Comparison of ENCODE assay signal across 28 cellular contexts in the genomic region with DNA sequence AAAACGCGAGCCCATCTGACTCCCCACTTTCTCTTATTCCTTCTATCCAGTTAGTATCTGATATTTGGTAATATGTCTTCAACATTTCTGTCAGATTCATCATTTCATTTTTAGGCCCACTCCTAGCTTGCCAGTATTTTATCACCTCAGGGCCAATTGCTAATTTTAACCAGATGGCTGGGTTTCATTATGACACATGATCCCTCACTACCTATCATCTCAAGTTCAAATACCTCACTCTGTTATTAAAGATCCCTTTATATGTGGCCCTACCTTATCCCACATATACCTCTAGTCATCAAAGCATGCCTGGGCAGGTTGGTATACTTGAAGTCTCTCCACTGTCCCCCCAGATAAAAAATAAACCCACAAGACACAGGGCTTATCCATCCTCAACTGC.
DNase-seq lines count a peak whose midpoint lies in the region; ATAC-seq, FAIRE-seq and TF ChIP-seq lines count a peak whose summit lies in the region.
"Had no signal": no experiment of that assay in that cellular context is flagged by ENCODE, and none has a peak within 500 bp of the region (broad histone marks: within the 10 kb centered on the region; RNA-seq: fewer than 3 reads in every experiment).

No MANE protein-coding gene starts in this region.

- no peaks in the 10 kb centered on the region for H3K27me3 ChIP-seq in bronchial epithelial cell (ENCODE audit: control insufficient read depth, insufficient read depth, low read length)
- H3K27me3 ChIP-seq in keratinocyte (ENCODE audit: control insufficient read depth, extremely low read depth, insufficient read depth, low read length) = no peaks in the 10 kb centered on the region
- H3K27me3 ChIP-seq: hepatocyte, MG63, neural progenitor cell, suprapubic skin had no signal

- peak; percentile 43 for FAIRE-seq in H54 (lab: Jason Lieb, UNC)
- no peak for FAIRE-seq in bronchial epithelial cell (lab: Jason Lieb, UNC)
- FAIRE-seq in keratinocyte (lab: Jason Lieb, UNC) = peak; percentile 91
- FAIRE-seq: astrocyte had no signal

- no peaks in the 10 kb centered on the region for H3K9me3 ChIP-seq in keratinocyte (ENCODE audit: control insufficient read depth, low read depth, low read length)
- H3K9me3 ChIP-seq: MG63, suprapubic skin had no signal

- TF ChIP-seq POLR2A in H54 (IDR thresholded peaks at IDR 0.05; ENCODE audit: low read depth, low read length) = no peak

- peak overlapping the region; percentile 74 for H3K4me2 ChIP-seq in keratinocyte (ENCODE audit: control insufficient read depth, extremely low read depth, insufficient read depth, low read depth, low read length)
- H3K4me2 ChIP-seq: hepatocyte, neural progenitor cell had no signal

- no peaks in the 10 kb centered on the region for H3K9me1 ChIP-seq in keratinocyte (ENCODE audit: control insufficient read depth, extremely low read depth, insufficient read depth, low read length)

- H4K20me1 ChIP-seq in keratinocyte (ENCODE audit: control insufficient read depth, extremely low read depth, insufficient read depth, low read length) = no peaks in the 10 kb centered on the region

- no peaks in the 10 kb centered on the region for H3K36me3 ChIP-seq in bronchial epithelial cell (ENCODE audit: control insufficient read depth, insufficient read depth, low read length)
- H3K36me3 ChIP-seq in keratinocyte (ENCODE audit: control insufficient read depth in 2 of 2, extremely low read depth in 1 of 2, insufficient read depth in 2 of 2, low read length in 2 of 2) = no peaks in the 10 kb centered on the region
- H3K36me3 ChIP-seq: MG63, neural progenitor cell, suprapubic skin had no signal

- no peak for ATAC-seq in HG02588 (IDR thresholded peaks at IDR 0.05; ENCODE audit: unreplicated experiment)
- no peak for ATAC-seq in GM18858 (IDR thresholded peaks at IDR 0.05; ENCODE audit: unreplicated experiment)
- ATAC-seq: stimulated activated naive B cell treated with anti-CD40 and anti-IgM and Interleukin-4, amounts not matched to agents 10 μg/mL and 1 μg/mL and 100 μg/mL, for 72 hours had no signal

- no peak overlapping the region for H3K4me3 ChIP-seq in bronchial epithelial cell (ENCODE audit: low read depth, low read length)
- peak overlapping the region in 1 of 3 experiments; percentile 6 for H3K4me3 ChIP-seq in keratinocyte (ENCODE audit: control insufficient read depth in 2 of 3, extremely low read depth in 1 of 3, insufficient read depth in 2 of 3, low read depth in 1 of 3, low read length in 3 of 3)
- H3K4me3 ChIP-seq: hepatocyte, MG63, neural progenitor cell, suprapubic skin had no signal

- dilution Hi-C loops in keratinocyte (cut with MboI; ENCODE audit: extremely low pct_ligation_motif_present, low sequenced_read_pairs) = no loop called here

- peak overlapping the region; percentile 65 for H3K27ac ChIP-seq in keratinocyte (ENCODE audit: control insufficient read depth, insufficient read depth, low read length)
- H3K27ac ChIP-seq: hepatocyte, neural progenitor cell, suprapubic skin, VCaP had no signal

- no peaks in the 10 kb centered on the region for H3K79me2 ChIP-seq in keratinocyte (ENCODE audit: control insufficient read depth, insufficient read depth, low read length)
- H3K79me2 ChIP-seq: hepatocyte had no signal

- H2AFZ ChIP-seq in keratinocyte (ENCODE audit: control insufficient read depth, low read length) = peak overlapping the region; percentile 39
- H2AFZ ChIP-seq: hepatocyte, neural progenitor cell had no signal

- peaks cover 28% of the 10 kb centered on the region for H3K4me1 ChIP-seq in keratinocyte (ENCODE audit: control insufficient read depth, extremely low read depth, insufficient read depth, low read length)

- peak; percentile 8 to 60 for DNase-seq in NCI-H524 (lab: John Stamatoyannopoulos, UW)
- DNase-seq in NCI-H524 treated with DMSO at 0.1 percent for 48 hours (lab: John Stamatoyannopoulos, UW) = no peak
- no peak for DNase-seq in H54 (ENCODE audit: insufficient read length, low spot score)
- DNase-seq in bronchial epithelial cell (ENCODE audit: low read depth) = peak; percentile 97
- peak; percentile 78 for DNase-seq in keratinocyte (ENCODE audit: low read depth, low spot score)
- no peak for DNase-seq in GM13977 (ENCODE audit: low spot score)
- DNase-seq: 8988T; activated CD4-positive, alpha-beta T cell treated with anti-CD3 and anti-CD28 coated beads for 4 hours; activated CD8-positive, alpha-beta memory T cell treated with anti-CD3 and anti-CD28 coated beads for 24 hours; activated gamma-delta T cell; activated naive CD8-positive, alpha-beta T cell treated with anti-CD3 and anti-CD28 coated beads, Interleukin-2, amount 10 ng/mL, durations not matched to agents 7 days and 5 days; Calu3; cerebellar nuclear complex; HCEC 1CT; mesendoderm; MG63; NCI-H2081 treated with DMSO at 0.1 percent for 48 hours; posterior cingulate gyrus; stimulated activated CD4-positive, alpha-beta T cell treated with anti-CD3 and anti-CD28 coated beads, Interleukin-15, amount 100 ng/mL, for 24 hours; stimulated activated naive B cell treated with anti-CD40 and anti-IgM and Interleukin-4, amounts not matched to agents 10 μg/mL and 1 μg/mL and 100 μg/mL, for 72 hours; T-helper 9 cell had no signal

- in situ Hi-C loops in GM13977 (cut with MboI; ENCODE audit: low pct_unique_long_range_greater_than_20kb, low sequenced_read_pairs, unreplicated experiment) = no loop called here

- peak overlapping the region; percentile 6 for H3K9ac ChIP-seq in keratinocyte (ENCODE audit: control insufficient read depth, extremely low read depth, insufficient read depth, low read length)
- H3K9ac ChIP-seq: neural progenitor cell had no signal

- TF ChIP-seq CTCF in bronchial epithelial cell (IDR thresholded peaks at IDR 0.05; ENCODE audit: insufficient read depth, low read length, severe bottlenecking) = no peak
- TF ChIP-seq CTCF in keratinocyte (optimal IDR thresholded peaks at IDR 0.05 in 1 of 3, IDR thresholded peaks at IDR 0.05 in 1 of 3, conservative IDR thresholded peaks at IDR 0.05 in 1 of 3; ENCODE audit: extremely low read depth in 1 of 3, insufficient read depth in 2 of 3, low read length in 3 of 3) = no peak
- TF ChIP-seq CTCF in GM13977 (IDR thresholded peaks at IDR 0.05; ENCODE audit: extremely low read depth, insufficient read depth, missing control alignments) = no peak

Comparison
In these comparisons a context has a peak if more than half of its experiments do, and no peak if none do; other contexts are left out.
1. DNase-seq: peak in NCI-H524 (2 of 2), bronchial epithelial cell (single experiment) and keratinocyte (single experiment); none in NCI-H524 treated with DMSO at 0.1 percent for 48 hours (single experiment), H54 (single experiment) and GM13977 (single experiment).